ENCODE assay signal across 22 cellular contexts in the genomic region with DNA sequence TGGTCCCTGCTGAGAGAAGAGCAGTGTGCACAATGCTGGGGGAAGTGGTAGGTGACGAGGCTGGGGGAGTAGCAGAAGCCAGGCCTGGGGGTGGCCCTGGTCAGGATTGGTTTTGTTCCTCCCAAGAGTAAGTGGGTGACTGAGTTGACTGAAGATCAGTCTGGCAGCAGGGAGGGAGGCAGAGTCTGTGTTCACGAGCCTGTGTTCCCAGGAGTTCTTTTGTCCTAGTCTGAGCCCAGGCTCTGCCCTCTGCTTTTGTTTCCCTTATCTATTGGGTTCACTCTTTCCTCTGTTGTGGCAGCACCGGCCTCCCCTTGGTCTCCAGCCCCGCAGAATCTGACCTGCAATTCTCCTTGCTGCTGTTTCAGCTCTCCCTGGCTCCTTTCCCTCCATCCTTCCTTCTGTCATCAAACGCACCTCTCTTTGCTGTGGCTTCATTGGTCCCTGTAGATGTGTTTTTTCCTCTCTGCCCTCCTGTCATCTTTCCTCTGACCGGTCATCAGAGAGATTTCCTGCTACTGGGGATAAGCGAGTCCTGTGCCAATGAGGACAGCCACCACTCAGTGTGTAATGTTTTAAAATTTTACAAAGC.
"Had no signal": no experiment of that assay in that cellular context is flagged by ENCODE, and none has a peak within 500 bp of the region (broad histone marks: within the 10 kb centered on the region; RNA-seq: fewer than 3 reads in every experiment).

No MANE protein-coding gene starts in this region.

- H3K4me3 Mint-ChIP-seq: naive B cell had no signal

- H3K4me1 ChIP-seq: adrenal gland, breast epithelium, esophagus squamous epithelium, left lung, spleen, tibial nerve, uterus had no signal

- H3K27ac ChIP-seq: adrenal gland, breast epithelium, esophagus squamous epithelium, left lung, spleen, tibial nerve, uterus had no signal

- H3K36me3 ChIP-seq: adrenal gland, breast epithelium, esophagus squamous epithelium, left lung, spleen, tibial nerve, uterus had no signal

- H3K9me3 ChIP-seq: adrenal gland, breast epithelium, esophagus squamous epithelium, left lung, mucosa of descending colon, spleen, tibial nerve, uterus had no signal

- DNase-seq: activated CD4-positive, alpha-beta T cell treated with anti-CD3 and anti-CD28 coated beads, Interleukin-2, amount 50 U/mL, for 1 hour; activated CD8-positive, alpha-beta memory T cell treated with anti-CD3 and anti-CD28 coated beads, Interleukin-2, amount 50 U/mL, for 4 hours; activated effector memory CD4-positive, alpha-beta T cell treated with anti-CD3 and anti-CD28 coated beads, Interleukin-2, amount 50 U/mL, for 16 hours; activated naive CD4-positive, alpha-beta T cell treated with anti-CD3 and anti-CD28 coated beads, Interleukin-2, amount 50 U/mL, for 16 hours; activated T-cell treated with anti-CD3 and anti-CD28 coated beads, Interleukin-2, amount 50 U/mL, for 48 hours; adrenal gland; cerebellar nuclear complex; cortex of kidney; effector CD8-positive, alpha-beta T cell; esophagus squamous epithelium; islet precursor cell; left lung; mucosa of descending colon; naive B cell; nucleus accumbens; spleen; stimulated activated naive CD4-positive, alpha-beta T cell treated with Interleukin-2 at 50 U/mL for 16 hours; T1000; uterus had no signal

- H3K27me3 ChIP-seq: adrenal gland, breast epithelium, left lung, tibial nerve, uterus had no signal

- H3K36me3 Mint-ChIP-seq: naive B cell had no signal

- ATAC-seq: activated CD4-positive, CD25-positive, alpha-beta regulatory T cell treated with anti-CD3 and anti-CD28 coated beads, Interleukin-2, amount 50 U/mL, for 24 hours; left lung; mucosa of descending colon had no signal

- H3K4me3 ChIP-seq: adrenal gland, breast epithelium, esophagus squamous epithelium, left lung, mucosa of descending colon, spleen, tibial nerve, uterus had no signal

- H3K4me1 Mint-ChIP-seq: naive B cell had no signal
